22 cellular contexts compared by ENCODE assay signal in the genomic region with DNA sequence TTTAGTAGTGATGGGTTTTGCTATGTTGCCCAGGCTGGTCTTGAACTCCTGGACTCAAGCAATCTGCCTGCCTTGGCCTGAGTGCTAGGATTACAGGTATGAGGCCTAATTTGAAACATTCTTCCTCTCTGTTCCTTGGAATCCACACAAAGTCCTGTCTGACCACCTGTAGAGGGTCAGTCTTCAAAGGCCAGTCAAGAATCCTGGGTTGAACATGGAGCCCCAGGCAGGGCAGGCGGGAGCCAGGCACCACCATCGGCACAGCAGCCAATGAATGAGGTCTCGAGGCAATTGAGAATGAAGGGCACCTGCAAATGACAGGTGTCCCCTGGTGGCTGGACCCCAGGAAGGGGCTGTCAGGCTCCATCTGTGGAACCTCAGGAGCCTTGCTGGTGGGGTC. TPM values are rescaled to one million over a fixed set of nuclear protein-coding genes. Genes with fewer than 3 reads are reported as not detected.
"Had no signal": no experiment of that assay in that cellular context is flagged by ENCODE, and none has a peak within 500 bp of the region (broad histone marks: within the 10 kb centered on the region; RNA-seq: fewer than 3 reads in every experiment).

No MANE protein-coding gene starts in this region.

- H3K4me1 ChIP-seq: colonic mucosa, gastrocnemius medialis, heart right ventricle, left lung, lower lobe of right lung had no signal

- H3K36me3 ChIP-seq: colonic mucosa, esophagus squamous epithelium, gastrocnemius medialis, heart right ventricle, left lung, lower lobe of right lung had no signal

- DNase-seq: colonic mucosa; cortex of kidney; effector CD8-positive, alpha-beta T cell; effector memory CD8-positive, alpha-beta T cell; esophagus squamous epithelium; foreskin fibroblast; foreskin melanocyte; gastrocnemius medialis; glutamatergic neuron; head of caudate nucleus; heart right ventricle; hippocampal formation; left cardiac atrium; left lung; left ventricle myocardium superior; lower lobe of right lung; mucosa of descending colon; naive B cell; naive thymus-derived CD8-positive, alpha-beta T cell had no signal

- H3K9me3 ChIP-seq: colonic mucosa, esophagus squamous epithelium, gastrocnemius medialis, heart right ventricle, left lung, lower lobe of right lung, mucosa of descending colon had no signal

- FAIRE-seq: endothelial cell of umbilical vein, islet of Langerhans, keratinocyte had no signal

- H3K27ac ChIP-seq: colonic mucosa, esophagus squamous epithelium, gastrocnemius medialis, heart right ventricle, left lung, lower lobe of right lung had no signal

- H3K4me3 ChIP-seq: colonic mucosa, esophagus squamous epithelium, gastrocnemius medialis, heart right ventricle, left lung, lower lobe of right lung, mucosa of descending colon had no signal

- H3K27me3 ChIP-seq: colonic mucosa, esophagus squamous epithelium, gastrocnemius medialis, heart right ventricle, left lung had no signal

RNA-seq across cellular contexts. Expression of a gene that starts 17.4 kb away (rescaled TPM):
- total RNA-seq: naive thymus-derived CD8-positive, alpha-beta T cell had no signal
